ENCODE assay signal across 8 cellular contexts in genomic region chr18:44681039-44681595, GRCh38. TPM values are rescaled to one million over a fixed set of nuclear protein-coding genes. Genes with fewer than 3 reads are reported as not detected.
DNase-seq lines count a peak whose midpoint lies in the region; ATAC-seq and TF ChIP-seq lines count a peak whose summit lies in the region.

No MANE protein-coding gene starts in this region.

- DNase-seq in cardiac muscle cell (ENCODE audit: low read depth in 1 of 2, low spot score in 1 of 2) (no peak), left ventricle myocardium superior (no peak), iPS-NIHi11 (ENCODE audit: low spot score) (peak; percentile 14), omental fat pad (ENCODE audit: low spot score) (no peak), LoVo (ENCODE audit: low spot score) (no peak)
- DNase-seq in activated T-helper 1 cell treated with anti-CD3 and anti-CD28 coated beads, Interleukin-12 subunit alpha, Interleukin-12 subunit beta, Interleukin-2, Interleukin-4 antibody, amounts not matched to agents 30 ng/mL and 10 ng/mL and 1 ng/mL, durations not matched to agents 14 hours and 24 hours and 36 hours (ENCODE audit: low spot score): no peak
- no peak for DNase-seq in stimulated activated CD4-positive, alpha-beta T cell treated with anti-CD3 and anti-CD28 coated beads, Interleukin-2, amount 100 ng/mL, for 24 hours

- peak overlapping the region; percentile 95 for H3K27ac Mint-ChIP-seq in activated T-helper 1 cell treated with anti-CD3 and anti-CD28 coated beads, Interleukin-12 subunit alpha, Interleukin-12 subunit beta, Interleukin-2, Interleukin-4 antibody, amounts not matched to agents 30 ng/mL and 10 ng/mL and 1 ng/mL, durations not matched to agents 14 hours and 24 hours and 36 hours

- H3K4me3 Mint-ChIP-seq in activated T-helper 1 cell treated with anti-CD3 and anti-CD28 coated beads, Interleukin-12 subunit alpha, Interleukin-12 subunit beta, Interleukin-2, Interleukin-4 antibody, amounts not matched to agents 30 ng/mL and 10 ng/mL and 1 ng/mL, durations not matched to agents 14 hours and 24 hours and 36 hours: no peak overlapping the region

- no peaks in the 10 kb centered on the region for H3K36me3 ChIP-seq in cardiac muscle cell
- H3K36me3 ChIP-seq in subcutaneous abdominal adipose tissue (ENCODE audit: control insufficient read depth in 5 of 5, insufficient read depth in 5 of 5, low read length in 5 of 5): no peaks in the 10 kb centered on the region

- TF ChIP-seq CTCF in cardiac muscle cell (IDR thresholded peaks at IDR 0.05; ENCODE audit: low read depth, low read length): no peak
- no peak for TF ChIP-seq CTCF in omental fat pad (IDR thresholded peaks at IDR 0.05)

- H3K9ac ChIP-seq in subcutaneous abdominal adipose tissue (ENCODE audit: low read length in 5 of 5): peak overlapping the region in 3 of 5 donors; percentile 8 to 62 (median 39)

- H3K36me3 Mint-ChIP-seq in activated T-helper 1 cell treated with anti-CD3 and anti-CD28 coated beads, Interleukin-12 subunit alpha, Interleukin-12 subunit beta, Interleukin-2, Interleukin-4 antibody, amounts not matched to agents 30 ng/mL and 10 ng/mL and 1 ng/mL, durations not matched to agents 14 hours and 24 hours and 36 hours (ENCODE audit: low read depth): peaks cover 6% of the 10 kb centered on the region

- H3K27ac ChIP-seq in cardiac muscle cell (peak overlapping the region; percentile 80), subcutaneous abdominal adipose tissue (ENCODE audit: low read depth, low read length) (peak overlapping the region; percentile 55)

- no peak for ATAC-seq in left ventricle myocardium superior
- no peak for ATAC-seq in omental fat pad (ENCODE audit: low FRiP score)

- no peaks in the 10 kb centered on the region for H3K9me3 ChIP-seq in cardiac muscle cell (ENCODE audit: low read depth)
- no peaks in the 10 kb centered on the region for H3K9me3 ChIP-seq in subcutaneous abdominal adipose tissue (ENCODE audit: control insufficient read depth in 5 of 5, low read length in 5 of 5)

- H3K4me1 Mint-ChIP-seq in activated T-helper 1 cell treated with anti-CD3 and anti-CD28 coated beads, Interleukin-12 subunit alpha, Interleukin-12 subunit beta, Interleukin-2, Interleukin-4 antibody, amounts not matched to agents 30 ng/mL and 10 ng/mL and 1 ng/mL, durations not matched to agents 14 hours and 24 hours and 36 hours (ENCODE audit: low read depth): peaks cover 21% of the 10 kb centered on the region

- peaks cover 26% of the 10 kb centered on the region for H3K4me1 ChIP-seq in cardiac muscle cell (ENCODE audit: low read depth)
- H3K4me1 ChIP-seq in subcutaneous abdominal adipose tissue (ENCODE audit: control insufficient read depth in 5 of 5, insufficient read depth in 5 of 5, low read length in 5 of 5): peaks cover 0 to 27% (median 15%) of the 10 kb centered on the region in 5 donors

- peaks cover 16% of the 10 kb centered on the region for H3K27me3 Mint-ChIP-seq in activated T-helper 1 cell treated with anti-CD3 and anti-CD28 coated beads, Interleukin-12 subunit alpha, Interleukin-12 subunit beta, Interleukin-2, Interleukin-4 antibody, amounts not matched to agents 30 ng/mL and 10 ng/mL and 1 ng/mL, durations not matched to agents 14 hours and 24 hours and 36 hours (ENCODE audit: insufficient read depth)

- intact Hi-C loops in left ventricle myocardium superior (cut with micrococcal nuclease): loop anchor here (10.0 kb wide), 1 partner anchor 204 kb away; no protein-coding TSS in a partner anchor
- intact Hi-C loops in activated T-helper 1 cell treated with anti-CD3 and anti-CD28 coated beads, Interleukin-12 subunit alpha, Interleukin-12 subunit beta, Interleukin-2, Interleukin-4 antibody, amounts not matched to agents 30 ng/mL and 10 ng/mL and 1 ng/mL, durations not matched to agents 14 hours and 24 hours and 36 hours (cut with micrococcal nuclease): loop anchor here (2.0 to 5.0 kb wide), 2 partner anchors 20 to 701 kb away; no protein-coding TSS in a partner anchor

- H3K27me3 ChIP-seq in cardiac muscle cell (no peaks in the 10 kb centered on the region), subcutaneous abdominal adipose tissue (ENCODE audit: control insufficient read depth in 5 of 5, insufficient read depth in 4 of 5, low read length in 5 of 5) (peaks cover 0 to 5% (median 0%) of the 10 kb centered on the region in 5 donors)

- H3K4me3 ChIP-seq in cardiac muscle cell (peak overlapping the region; percentile 94), subcutaneous abdominal adipose tissue (ENCODE audit: low read depth in 1 of 5, low read length in 5 of 5) (peak overlapping the region; percentile 48 to 77 (median 75))

- no peaks in the 10 kb centered on the region for H3K9me3 Mint-ChIP-seq in activated T-helper 1 cell treated with anti-CD3 and anti-CD28 coated beads, Interleukin-12 subunit alpha, Interleukin-12 subunit beta, Interleukin-2, Interleukin-4 antibody, amounts not matched to agents 30 ng/mL and 10 ng/mL and 1 ng/mL, durations not matched to agents 14 hours and 24 hours and 36 hours

RNA-seq across cellular contexts. Expression of gene SETBP1, which starts 0.4 kb away (rescaled TPM):
- total RNA-seq in cardiac muscle cell (10.7 and 30.6 TPM in 2 replicates), left ventricle myocardium superior (6.7 TPM), omental fat pad (10 to 100 TPM; 14.5 to 34.2 (median 19.3) TPM)
- polyA plus RNA-seq in cardiac muscle cell: 6.3 and 6.6 TPM in 2 replicates
- 36.2 and 42.0 TPM in 2 replicates for total RNA-seq in activated T-helper 1 cell treated with anti-CD3 and anti-CD28 coated beads, Interleukin-12 subunit alpha, Interleukin-12 subunit beta, Interleukin-2, Interleukin-4 antibody, amounts not matched to agents 30 ng/mL and 10 ng/mL and 1 ng/mL, durations not matched to agents 14 hours and 24 hours and 36 hours
